In the genomic region with DNA sequence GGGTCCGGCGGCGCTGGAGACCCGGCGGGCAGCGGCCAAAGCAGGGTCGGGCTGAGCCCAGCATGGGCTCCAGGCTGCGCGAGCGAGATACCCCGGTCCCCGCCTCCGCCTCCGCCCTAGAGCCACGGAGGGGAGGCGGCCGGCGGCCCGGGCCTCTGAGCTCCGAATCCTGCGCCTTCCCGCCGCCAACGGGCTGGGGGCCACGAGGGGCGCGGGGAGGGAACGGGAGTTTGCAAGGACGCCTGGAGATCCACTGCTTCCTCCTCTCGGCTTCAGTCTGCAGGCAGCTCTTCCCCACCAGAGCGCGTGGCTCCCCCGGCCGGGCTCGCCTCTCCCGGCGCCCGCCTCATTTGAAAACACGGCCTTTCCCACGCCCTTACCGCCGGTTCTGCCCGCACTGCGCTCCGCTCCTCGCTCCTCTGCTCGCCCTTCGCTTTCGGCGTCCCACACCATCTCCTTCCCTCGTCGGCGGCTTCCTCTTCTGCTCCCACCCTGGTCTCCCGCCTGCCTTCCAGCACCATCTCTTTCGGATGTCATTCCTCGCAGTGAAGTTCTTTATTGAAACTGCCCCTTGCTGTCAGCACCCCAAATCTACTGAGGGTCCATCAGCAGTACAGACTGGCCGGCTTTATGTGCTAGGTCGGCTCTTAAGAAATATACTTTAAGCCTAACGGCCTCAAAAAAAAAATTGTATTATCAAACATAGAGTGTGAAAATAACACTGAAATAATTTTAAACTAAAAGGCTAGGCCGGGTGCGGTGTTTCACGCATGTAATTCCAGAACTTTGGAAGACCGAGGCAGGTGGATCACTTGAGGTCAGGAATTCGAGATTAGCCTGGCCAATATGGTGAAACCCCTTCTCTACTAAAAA, we compare ENCODE assay signal across 9 cellular contexts.
DNase-seq lines count a peak whose midpoint lies in the region; ATAC-seq and TF ChIP-seq lines count a peak whose summit lies in the region.
"Had no signal": no experiment of that assay in that cellular context is flagged by ENCODE, and none has a peak within 500 bp of the region (broad histone marks: within the 10 kb centered on the region; RNA-seq: fewer than 3 reads in every experiment).

No MANE protein-coding gene starts in this region.

- no TSS peak for BruUV-seq in Calu3 (replicated peaks; lab: Mats Ljungman, UMichigan)

- H3K27me3 Mint-ChIP-seq in neural crest cell (ENCODE audit: low read depth) (peaks cover 74% of the 10 kb centered on the region), Calu3 (ENCODE audit: unreplicated experiment) (peaks cover 16% of the 10 kb centered on the region)

- no peaks in the 10 kb centered on the region for H3K4me1 ChIP-seq in foreskin keratinocyte

- H3K27ac ChIP-seq in foreskin keratinocyte = no peak overlapping the region
- H3K27ac ChIP-seq: KMS-11 had no signal

- DNase-seq in Ammon's horn (ENCODE audit: low spot score) (peak; percentile 31), foreskin keratinocyte (no peak), neural crest cell (ENCODE audit: low read depth, low spot score) (peak; percentile 31), SIG-M5 (lab: John Stamatoyannopoulos, UW) (no peak), Calu3 (no peak)

- CTCF ChIA-PET in Calu3 (lab: Charles Lee) = no interaction called here

- peaks cover 34% of the 10 kb centered on the region for H3K27me3 ChIP-seq in foreskin keratinocyte

- H3K4me3 Mint-ChIP-seq in neural crest cell = peak overlapping the region; percentile 82
- H3K4me3 Mint-ChIP-seq in Calu3 (ENCODE audit: low read depth, unreplicated experiment) = no peak overlapping the region

- H3K4me1 Mint-ChIP-seq in neural crest cell (peaks cover 15% of the 10 kb centered on the region), Calu3 (ENCODE audit: low read depth, unreplicated experiment) (peaks cover 12% of the 10 kb centered on the region)

- H3K27ac Mint-ChIP-seq in neural crest cell (ENCODE audit: unreplicated experiment) (no peak overlapping the region), Calu3 (ENCODE audit: unreplicated experiment) (no peak overlapping the region)

- H3K9me3 Mint-ChIP-seq in neural crest cell = no peaks in the 10 kb centered on the region
- H3K9me3 Mint-ChIP-seq in Calu3 (ENCODE audit: low read depth, unreplicated experiment) = no peaks in the 10 kb centered on the region

- intact Hi-C loops in Calu3 (cut with micrococcal nuclease; ENCODE audit: unreplicated experiment) = no loop called here

- ATAC-seq in SK-N-SH treated with all-trans-retinoic acid at 6 μM for 48 hours = peak; percentile 53; the same call in 1 of the 3 replicates
- ATAC-seq in foreskin keratinocyte = peak; percentile 15
- ATAC-seq in GM18867 (IDR thresholded peaks at IDR 0.05; ENCODE audit: unreplicated experiment) = no peak
- no peak for ATAC-seq in HG03521 (IDR thresholded peaks at IDR 0.05; ENCODE audit: unreplicated experiment)

- H3K36me3 Mint-ChIP-seq in neural crest cell (ENCODE audit: low read depth) = no peaks in the 10 kb centered on the region
- H3K36me3 Mint-ChIP-seq in Calu3 (ENCODE audit: insufficient read depth, unreplicated experiment) = no peaks in the 10 kb centered on the region

- TF ChIP-seq CTCF in foreskin keratinocyte (conservative IDR thresholded peaks at IDR 0.05) (no peak), neural crest cell (conservative IDR thresholded peaks at IDR 0.05) (no peak), Calu3 (IDR thresholded peaks at IDR 0.05; ENCODE audit: unreplicated experiment) (no peak)

TF ChIP-seq in SK-N-SH treated with all-trans-retinoic acid at 6 μM for 48 hours, 23 proteins besides CTCF, POLR2A, EP300 and RAD21:
- TF ChIP-seq ZNF70 (CRISPR knock-in tag; IDR thresholded peaks at IDR 0.05) (no peak), SNAI2 (CRISPR knock-in tag; IDR thresholded peaks at IDR 0.05) (no peak), GLIS3 (CRISPR knock-in tag; IDR thresholded peaks at IDR 0.05) (no peak), TCF4 (CRISPR knock-in tag; IDR thresholded peaks at IDR 0.05; ENCODE audit: borderline replicate concordance) (no peak), OSR1 (CRISPR knock-in tag; IDR thresholded peaks at IDR 0.05) (no peak), PPARA (CRISPR knock-in tag; IDR thresholded peaks at IDR 0.05; ENCODE audit: borderline replicate concordance) (no peak), ZNF565 (CRISPR knock-in tag; conservative IDR thresholded peaks at IDR 0.05; ENCODE audit: low read depth) (no peak), ISL1 (CRISPR knock-in tag; IDR thresholded peaks at IDR 0.05) (no peak), BACH2 (CRISPR knock-in tag; IDR thresholded peaks at IDR 0.05; ENCODE audit: borderline replicate concordance) (no peak), TOX (CRISPR knock-in tag; IDR thresholded peaks at IDR 0.05; ENCODE audit: borderline replicate concordance) (no peak), ARNTL (CRISPR knock-in tag; IDR thresholded peaks at IDR 0.05; ENCODE audit: borderline replicate concordance, low read depth) (no peak), ZC3H10 (CRISPR knock-in tag; IDR thresholded peaks at IDR 0.05) (no peak), ZFP30 (CRISPR knock-in tag; IDR thresholded peaks at IDR 0.05) (no peak), ESRRG (CRISPR knock-in tag; IDR thresholded peaks at IDR 0.05) (no peak), ZFP3 (CRISPR knock-in tag; IDR thresholded peaks at IDR 0.05) (no peak)
- TF ChIP-seq, protein P1, sequence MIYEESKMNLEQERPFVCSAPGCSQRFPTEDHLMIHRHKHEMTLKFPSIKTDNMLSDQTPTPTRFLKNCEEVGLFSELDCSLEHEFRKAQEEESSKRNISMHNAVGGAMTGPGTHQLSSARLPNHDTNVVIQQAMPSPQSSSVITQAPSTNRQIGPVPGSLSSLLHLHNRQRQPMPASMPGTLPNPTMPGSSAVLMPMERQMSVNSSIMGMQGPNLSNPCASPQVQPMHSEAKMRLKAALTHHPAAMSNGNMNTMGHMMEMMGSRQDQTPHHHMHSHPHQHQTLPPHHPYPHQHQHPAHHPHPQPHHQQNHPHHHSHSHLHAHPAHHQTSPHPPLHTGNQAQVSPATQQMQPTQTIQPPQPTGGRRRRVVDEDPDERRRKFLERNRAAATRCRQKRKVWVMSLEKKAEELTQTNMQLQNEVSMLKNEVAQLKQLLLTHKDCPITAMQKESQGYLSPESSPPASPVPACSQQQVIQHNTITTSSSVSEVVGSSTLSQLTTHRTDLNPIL (CRISPR knock-in tag; IDR thresholded peaks at IDR 0.05; ENCODE audit: low read depth) = no peak
- TF ChIP-seq, protein P2, sequence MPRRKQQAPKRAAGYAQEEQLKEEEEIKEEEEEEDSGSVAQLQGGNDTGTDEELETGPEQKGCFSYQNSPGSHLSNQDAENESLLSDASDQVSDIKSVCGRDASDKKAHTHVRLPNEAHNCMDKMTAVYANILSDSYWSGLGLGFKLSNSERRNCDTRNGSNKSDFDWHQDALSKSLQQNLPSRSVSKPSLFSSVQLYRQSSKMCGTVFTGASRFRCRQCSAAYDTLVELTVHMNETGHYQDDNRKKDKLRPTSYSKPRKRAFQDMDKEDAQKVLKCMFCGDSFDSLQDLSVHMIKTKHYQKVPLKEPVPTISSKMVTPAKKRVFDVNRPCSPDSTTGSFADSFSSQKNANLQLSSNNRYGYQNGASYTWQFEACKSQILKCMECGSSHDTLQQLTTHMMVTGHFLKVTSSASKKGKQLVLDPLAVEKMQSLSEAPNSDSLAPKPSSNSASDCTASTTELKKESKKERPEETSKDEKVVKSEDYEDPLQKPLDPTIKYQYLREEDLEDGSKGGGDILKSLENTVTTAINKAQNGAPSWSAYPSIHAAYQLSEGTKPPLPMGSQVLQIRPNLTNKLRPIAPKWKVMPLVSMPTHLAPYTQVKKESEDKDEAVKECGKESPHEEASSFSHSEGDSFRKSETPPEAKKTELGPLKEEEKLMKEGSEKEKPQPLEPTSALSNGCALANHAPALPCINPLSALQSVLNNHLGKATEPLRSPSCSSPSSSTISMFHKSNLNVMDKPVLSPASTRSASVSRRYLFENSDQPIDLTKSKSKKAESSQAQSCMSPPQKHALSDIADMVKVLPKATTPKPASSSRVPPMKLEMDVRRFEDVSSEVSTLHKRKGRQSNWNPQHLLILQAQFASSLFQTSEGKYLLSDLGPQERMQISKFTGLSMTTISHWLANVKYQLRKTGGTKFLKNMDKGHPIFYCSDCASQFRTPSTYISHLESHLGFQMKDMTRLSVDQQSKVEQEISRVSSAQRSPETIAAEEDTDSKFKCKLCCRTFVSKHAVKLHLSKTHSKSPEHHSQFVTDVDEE (CRISPR knock-in tag; IDR thresholded peaks at IDR 0.05) = no peak
- TF ChIP-seq, protein P3, sequence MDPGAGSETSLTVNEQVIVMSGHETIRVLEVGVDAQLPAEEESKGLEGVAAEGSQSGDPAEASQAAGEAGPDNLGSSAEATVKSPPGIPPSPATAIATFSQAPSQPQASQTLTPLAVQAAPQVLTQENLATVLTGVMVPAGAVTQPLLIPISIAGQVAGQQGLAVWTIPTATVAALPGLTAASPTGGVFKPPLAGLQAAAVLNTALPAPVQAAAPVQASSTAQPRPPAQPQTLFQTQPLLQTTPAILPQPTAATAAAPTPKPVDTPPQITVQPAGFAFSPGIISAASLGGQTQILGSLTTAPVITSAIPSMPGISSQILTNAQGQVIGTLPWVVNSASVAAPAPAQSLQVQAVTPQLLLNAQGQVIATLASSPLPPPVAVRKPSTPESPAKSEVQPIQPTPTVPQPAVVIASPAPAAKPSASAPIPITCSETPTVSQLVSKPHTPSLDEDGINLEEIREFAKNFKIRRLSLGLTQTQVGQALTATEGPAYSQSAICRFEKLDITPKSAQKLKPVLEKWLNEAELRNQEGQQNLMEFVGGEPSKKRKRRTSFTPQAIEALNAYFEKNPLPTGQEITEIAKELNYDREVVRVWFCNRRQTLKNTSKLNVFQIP (CRISPR knock-in tag; IDR thresholded peaks at IDR 0.05; ENCODE audit: borderline replicate concordance, low read depth) = no peak
- TF ChIP-seq, protein P4, sequence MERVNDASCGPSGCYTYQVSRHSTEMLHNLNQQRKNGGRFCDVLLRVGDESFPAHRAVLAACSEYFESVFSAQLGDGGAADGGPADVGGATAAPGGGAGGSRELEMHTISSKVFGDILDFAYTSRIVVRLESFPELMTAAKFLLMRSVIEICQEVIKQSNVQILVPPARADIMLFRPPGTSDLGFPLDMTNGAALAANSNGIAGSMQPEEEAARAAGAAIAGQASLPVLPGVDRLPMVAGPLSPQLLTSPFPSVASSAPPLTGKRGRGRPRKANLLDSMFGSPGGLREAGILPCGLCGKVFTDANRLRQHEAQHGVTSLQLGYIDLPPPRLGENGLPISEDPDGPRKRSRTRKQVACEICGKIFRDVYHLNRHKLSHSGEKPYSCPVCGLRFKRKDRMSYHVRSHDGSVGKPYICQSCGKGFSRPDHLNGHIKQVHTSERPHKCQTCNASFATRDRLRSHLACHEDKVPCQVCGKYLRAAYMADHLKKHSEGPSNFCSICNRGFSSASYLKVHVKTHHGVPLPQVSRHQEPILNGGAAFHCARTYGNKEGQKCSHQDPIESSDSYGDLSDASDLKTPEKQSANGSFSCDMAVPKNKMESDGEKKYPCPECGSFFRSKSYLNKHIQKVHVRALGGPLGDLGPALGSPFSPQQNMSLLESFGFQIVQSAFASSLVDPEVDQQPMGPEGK (CRISPR knock-in tag; IDR thresholded peaks at IDR 0.05; ENCODE audit: borderline replicate concordance) = no peak

Comparison
In these comparisons a context has a peak if more than half of its experiments do, and no peak if none do; other contexts are left out.
1. DNase-seq: peak in Ammon's horn (single experiment) and neural crest cell (single experiment); none in foreskin keratinocyte (0 of 2), SIG-M5 (single experiment) and Calu3 (single experiment).
2. ATAC-seq: peak in SK-N-SH treated with all-trans-retinoic acid at 6 μM for 48 hours (single experiment) and foreskin keratinocyte (single experiment); none in GM18867 (single experiment) and HG03521 (single experiment).